Comparison of ENCODE assay signal across 9 cellular contexts in genomic region chr10:31129261-31129660, GRCh38.
DNase-seq lines count a peak whose midpoint lies in the region; ATAC-seq, FAIRE-seq and TF ChIP-seq lines count a peak whose summit lies in the region.
"Had no signal": no experiment of that assay in that cellular context is flagged by ENCODE, and none has a peak within 500 bp of the region (broad histone marks: within the 10 kb centered on the region; RNA-seq: fewer than 3 reads in every experiment).

No MANE protein-coding gene starts in this region.

- no peak for FAIRE-seq in frontal cortex (lab: Jason Lieb, UNC)
- no peak for FAIRE-seq in HTR-8/SVneo (lab: Jason Lieb, UNC)

- H3K4me1 ChIP-seq in GM23248 (ENCODE audit: insufficient read depth) (peaks cover 7% of the 10 kb centered on the region), ovary (ENCODE audit: insufficient read depth) (peaks cover under 1% of the 10 kb centered on the region)

- DNase-seq in GM23248 (peak; percentile 68), SK-N-DZ (ENCODE audit: low spot score) (peak; percentile 87), glomerular visceral epithelial cell (ENCODE audit: extremely low spot score) (peak; percentile 73), ovary (peak; percentile 47 to 79 (median 61)), frontal cortex (ENCODE audit: low spot score in 2 of 2) (no peak), left lobe of liver (ENCODE audit: low spot score) (no peak), HTR-8/SVneo (ENCODE audit: insufficient read length, low spot score) (no peak)
- DNase-seq: naive thymus-derived CD8-positive, alpha-beta T cell had no signal

- in situ Hi-C loops in GM23248 (cut with MboI), result no loop called here

- 0 to 34% methylated on average over 1 to 2 of the region's 2 CpGs for WGBS in GM23248 (ENCODE audit: low coverage in 1 of 2, low lambda C conversion rate in 2 of 2, missing lambda C conversion rate in 2 of 2), 2 experiments
- whole genome bisulfite sequencing in ovary, 3 donors, result 17 to 25% (median 22%) methylated on average over 2 of the region's 2 CpGs

- no peaks in the 10 kb centered on the region for H4K20me1 ChIP-seq in GM23248 (ENCODE audit: insufficient read depth)

- H3K27ac ChIP-seq in GM23248, result no peak overlapping the region
- H3K27ac ChIP-seq in ovary, result peak overlapping the region in 1 of 2 donors; percentile 26

- H3K9me3 ChIP-seq in GM23248 (ENCODE audit: low read depth), result no peaks in the 10 kb centered on the region
- H3K9me3 ChIP-seq in ovary, result no peaks in the 10 kb centered on the region

- H2AFZ ChIP-seq in GM23248, result no peak overlapping the region

- intact Hi-C loops in ovary (cut with DNase I), result no loop called here

- no peak for TF ChIP-seq CTCF in ovary (IDR thresholded peaks at IDR 0.05)

- H3F3A ChIP-seq in GM23248 (ENCODE audit: insufficient read depth), result 0 out of 2 replicates have a peak, but pooled peaks cover 4% of the 10 kb centered on the region

- no peaks in the 10 kb centered on the region for H3K79me2 ChIP-seq in GM23248 (ENCODE audit: insufficient read depth)

- H3K36me3 ChIP-seq in GM23248 (ENCODE audit: low read depth) (no peaks in the 10 kb centered on the region), ovary (no peaks in the 10 kb centered on the region)

- H3K9me2 ChIP-seq in GM23248 (ENCODE audit: insufficient read depth), result no peaks in the 10 kb centered on the region

- H3K4me3 ChIP-seq in GM23248, result no peak overlapping the region
- no peak overlapping the region for H3K4me3 ChIP-seq in ovary

- no peak for TF ChIP-seq EP300 in ovary (IDR thresholded peaks at IDR 0.05)

- H3K9ac ChIP-seq in GM23248, result no peak overlapping the region

- TF ChIP-seq POLR2A in ovary (IDR thresholded peaks at IDR 0.05), result no peak

- H3K27me3 ChIP-seq in GM23248 (replicated peaks; ENCODE audit: insufficient read depth), result no peaks in the 10 kb centered on the region
- no peaks in the 10 kb centered on the region for H3K27me3 ChIP-seq in ovary

- ATAC-seq in GM18870 (IDR thresholded peaks at IDR 0.05; ENCODE audit: unreplicated experiment) (no peak), left lobe of liver (no peak)
- ATAC-seq: naive thymus-derived CD8-positive, alpha-beta T cell had no signal

- no peak overlapping the region for H3K4me2 ChIP-seq in GM23248 (ENCODE audit: unreplicated experiment)

Comparison
In these comparisons a context has a peak if more than half of its experiments do, and no peak if none do; other contexts are left out.
1. DNase-seq: peak in GM23248 (single experiment), SK-N-DZ (single experiment), glomerular visceral epithelial cell (single experiment) and ovary (5 of 5); none in frontal cortex (0 of 2), left lobe of liver (single experiment) and HTR-8/SVneo (single experiment).